ENCODE assay signal across 1 cellular context in the genomic region with DNA sequence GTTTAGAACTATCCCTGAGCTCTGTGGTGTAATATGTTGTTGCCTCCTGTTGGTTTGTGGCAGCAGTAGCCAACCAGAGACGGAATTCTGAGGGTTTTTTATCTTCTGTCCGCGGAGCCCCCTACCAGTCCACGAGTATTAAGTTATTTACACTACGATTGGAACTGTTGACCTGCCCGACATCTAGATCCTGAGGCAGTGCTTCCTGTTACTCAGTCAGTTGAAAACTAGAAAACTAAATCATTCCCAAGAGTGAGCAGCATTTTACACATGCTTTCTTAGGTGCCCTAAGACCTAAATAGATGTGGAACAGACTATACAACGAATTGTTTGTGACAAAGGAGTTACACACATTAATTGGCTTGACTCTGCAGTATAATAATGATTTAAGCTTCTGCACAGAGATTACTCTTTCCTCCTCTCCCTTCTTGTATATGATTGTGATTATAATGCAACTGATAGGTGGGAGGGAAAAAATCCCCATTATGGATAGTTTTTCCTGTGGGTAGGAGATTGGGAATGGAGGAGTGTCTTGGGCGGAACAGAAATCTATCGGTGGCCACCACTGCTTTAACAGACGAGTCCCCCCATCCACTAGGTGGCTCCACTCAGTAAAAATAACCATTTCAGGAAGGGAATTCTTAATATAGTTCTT.
TF ChIP-seq lines count a peak whose summit lies in the region.

No MANE protein-coding gene starts in this region.

TF ChIP-seq in HepG2, 621 proteins besides CTCF, POLR2A, EP300 and RAD21 (continued from another document and continues in another):
- TF ChIP-seq SALL2 (CRISPR knock-in tag; IDR thresholded peaks at IDR 0.05) (no peak; the same call in 1 of the 2 replicates), FOXA3 (CRISPR knock-in tag; IDR thresholded peaks at IDR 0.05) (peak; percentile 20; the same call in 1 of the 2 replicates), SALL1 (CRISPR knock-in tag; IDR thresholded peaks at IDR 0.05) (no peak; the same call in 1 of the 2 replicates), ZNF510 (CRISPR knock-in tag; IDR thresholded peaks at IDR 0.05; ENCODE audit: low read depth) (peak; percentile 29; the same call in 1 of the 2 replicates), PHF8 (CRISPR knock-in tag; IDR thresholded peaks at IDR 0.05) (no peak), NR3C1 (CRISPR knock-in tag; IDR thresholded peaks at IDR 0.05) (no peak), BRD4 (CRISPR knock-in tag; IDR thresholded peaks at IDR 0.05) (no peak), THYN1 (CRISPR knock-in tag; IDR thresholded peaks at IDR 0.05; ENCODE audit: borderline replicate concordance, low read depth) (no peak), ZMAT3 (CRISPR knock-in tag; conservative IDR thresholded peaks at IDR 0.05) (no peak), ZNF451 (CRISPR knock-in tag; IDR thresholded peaks at IDR 0.05) (no peak), MED1 (CRISPR knock-in tag; IDR thresholded peaks at IDR 0.05) (peak; percentile 72), ZIK1 (CRISPR knock-in tag; IDR thresholded peaks at IDR 0.05; ENCODE audit: borderline replicate concordance, low read depth) (no peak), ZNF124 (CRISPR knock-in tag; IDR thresholded peaks at IDR 0.05) (no peak), ZNF292 (CRISPR knock-in tag; IDR thresholded peaks at IDR 0.05; ENCODE audit: borderline replicate concordance, low read depth) (no peak), ZNF678 (CRISPR knock-in tag; IDR thresholded peaks at IDR 0.05) (no peak), NCOA1 (CRISPR knock-in tag; IDR thresholded peaks at IDR 0.05) (no peak), STAG1 (CRISPR knock-in tag; IDR thresholded peaks at IDR 0.05) (peak; percentile 50), CBX5 (CRISPR knock-in tag; IDR thresholded peaks at IDR 0.05; ENCODE audit: borderline replicate concordance) (no peak), MYC (CRISPR knock-in tag; IDR thresholded peaks at IDR 0.05; ENCODE audit: borderline replicate concordance) (no peak), ZKSCAN5 (CRISPR knock-in tag; IDR thresholded peaks at IDR 0.05) (no peak), AHR (CRISPR knock-in tag; IDR thresholded peaks at IDR 0.05) (no peak), ZBTB38 (CRISPR knock-in tag; IDR thresholded peaks at IDR 0.05) (no peak), MTA1 (CRISPR knock-in tag; IDR thresholded peaks at IDR 0.05; ENCODE audit: borderline replicate concordance) (no peak), FOXP1 (IDR thresholded peaks at IDR 0.05) (no peak), FOXP1 (CRISPR knock-in tag; IDR thresholded peaks at IDR 0.05) (peak; percentile 13; the same call in 1 of the 2 replicates), ZNF567 (CRISPR knock-in tag; IDR thresholded peaks at IDR 0.05; ENCODE audit: borderline replicate concordance) (no peak), TEAD3 (CRISPR knock-in tag; optimal IDR thresholded peaks at IDR 0.05; ENCODE audit: borderline replicate concordance) (peak; percentile 44), ZNF12 (CRISPR knock-in tag; IDR thresholded peaks at IDR 0.05) (0 out of 2 replicates have a peak, but pooled peaks have one; percentile 4), HNF4A (CRISPR knock-in tag; IDR thresholded peaks at IDR 0.05) (peak; percentile 3; the same call in 1 of the 2 replicates), ZFYVE20 (CRISPR knock-in tag; IDR thresholded peaks at IDR 0.05; ENCODE audit: borderline replicate concordance, low read depth) (peak; percentile 18; the same call in 1 of the 2 replicates), ZNF761 (CRISPR knock-in tag; conservative IDR thresholded peaks at IDR 0.05) (no peak; the same call in 1 of the 2 replicates), DMAP1 (CRISPR knock-in tag; IDR thresholded peaks at IDR 0.05) (no peak), ZFP37 (CRISPR knock-in tag; IDR thresholded peaks at IDR 0.05; ENCODE audit: borderline replicate concordance) (no peak), KAT7 (CRISPR knock-in tag; IDR thresholded peaks at IDR 0.05; ENCODE audit: borderline replicate concordance) (0 out of 2 replicates have a peak, but pooled peaks have one; percentile 17), ZNF563 (CRISPR knock-in tag; IDR thresholded peaks at IDR 0.05) (no peak), RARA (CRISPR knock-in tag; IDR thresholded peaks at IDR 0.05) (peak; percentile 33; the same call in 1 of the 2 replicates), KDM5A (IDR thresholded peaks at IDR 0.05; ENCODE audit: borderline replicate concordance, low read length) (no peak; the same call in 1 of the 2 replicates), SKI (IDR thresholded peaks at IDR 0.05; ENCODE audit: partially characterized antibody) (no peak)
- TF ChIP-seq, protein P1, sequence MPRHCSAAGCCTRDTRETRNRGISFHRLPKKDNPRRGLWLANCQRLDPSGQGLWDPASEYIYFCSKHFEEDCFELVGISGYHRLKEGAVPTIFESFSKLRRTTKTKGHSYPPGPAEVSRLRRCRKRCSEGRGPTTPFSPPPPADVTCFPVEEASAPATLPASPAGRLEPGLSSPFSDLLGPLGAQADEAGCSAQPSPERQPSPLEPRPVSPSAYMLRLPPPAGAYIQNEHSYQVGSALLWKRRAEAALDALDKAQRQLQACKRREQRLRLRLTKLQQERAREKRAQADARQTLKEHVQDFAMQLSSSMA (CRISPR knock-in tag; IDR thresholded peaks at IDR 0.05), result no peak
- TF ChIP-seq, protein P2, sequence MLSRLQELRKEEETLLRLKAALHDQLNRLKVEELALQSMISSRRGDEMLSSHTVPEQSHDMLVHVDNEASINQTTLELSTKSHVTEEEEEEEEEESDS (CRISPR knock-in tag; IDR thresholded peaks at IDR 0.05; ENCODE audit: borderline replicate concordance), result no peak
- TF ChIP-seq, protein P3, sequence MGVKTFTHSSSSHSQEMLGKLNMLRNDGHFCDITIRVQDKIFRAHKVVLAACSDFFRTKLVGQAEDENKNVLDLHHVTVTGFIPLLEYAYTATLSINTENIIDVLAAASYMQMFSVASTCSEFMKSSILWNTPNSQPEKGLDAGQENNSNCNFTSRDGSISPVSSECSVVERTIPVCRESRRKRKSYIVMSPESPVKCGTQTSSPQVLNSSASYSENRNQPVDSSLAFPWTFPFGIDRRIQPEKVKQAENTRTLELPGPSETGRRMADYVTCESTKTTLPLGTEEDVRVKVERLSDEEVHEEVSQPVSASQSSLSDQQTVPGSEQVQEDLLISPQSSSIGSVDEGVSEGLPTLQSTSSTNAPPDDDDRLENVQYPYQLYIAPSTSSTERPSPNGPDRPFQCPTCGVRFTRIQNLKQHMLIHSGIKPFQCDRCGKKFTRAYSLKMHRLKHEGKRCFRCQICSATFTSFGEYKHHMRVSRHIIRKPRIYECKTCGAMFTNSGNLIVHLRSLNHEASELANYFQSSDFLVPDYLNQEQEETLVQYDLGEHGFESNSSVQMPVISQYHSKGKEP (CRISPR knock-in tag; IDR thresholded peaks at IDR 0.05), result no peak
- TF ChIP-seq, protein P4, sequence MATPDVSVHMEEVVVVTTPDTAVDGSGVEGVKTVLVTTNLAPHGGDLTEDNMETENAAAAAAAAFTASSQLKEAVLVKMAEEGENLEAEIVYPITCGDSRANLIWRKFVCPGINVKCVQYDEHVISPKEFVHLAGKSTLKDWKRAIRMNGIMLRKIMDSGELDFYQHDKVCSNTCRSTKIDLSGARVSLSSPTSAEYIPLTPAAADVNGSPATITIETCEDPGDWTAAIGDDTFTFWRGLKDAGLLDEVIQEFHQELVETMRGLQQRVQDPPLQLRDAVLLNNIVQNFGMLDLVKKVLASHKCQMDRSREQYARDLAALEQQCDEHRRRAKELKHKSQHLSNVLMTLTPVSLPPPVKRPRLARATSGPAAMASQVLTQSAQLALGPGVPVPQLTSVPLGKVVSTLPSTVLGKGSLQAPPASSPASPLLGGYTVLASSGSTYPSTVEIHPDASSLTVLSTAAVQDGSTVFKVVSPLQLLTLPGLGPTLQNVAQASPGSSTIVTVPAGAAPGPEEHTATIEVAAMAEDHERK (CRISPR knock-in tag; IDR thresholded peaks at IDR 0.05; ENCODE audit: low read depth), result no peak
- TF ChIP-seq, protein P5, sequence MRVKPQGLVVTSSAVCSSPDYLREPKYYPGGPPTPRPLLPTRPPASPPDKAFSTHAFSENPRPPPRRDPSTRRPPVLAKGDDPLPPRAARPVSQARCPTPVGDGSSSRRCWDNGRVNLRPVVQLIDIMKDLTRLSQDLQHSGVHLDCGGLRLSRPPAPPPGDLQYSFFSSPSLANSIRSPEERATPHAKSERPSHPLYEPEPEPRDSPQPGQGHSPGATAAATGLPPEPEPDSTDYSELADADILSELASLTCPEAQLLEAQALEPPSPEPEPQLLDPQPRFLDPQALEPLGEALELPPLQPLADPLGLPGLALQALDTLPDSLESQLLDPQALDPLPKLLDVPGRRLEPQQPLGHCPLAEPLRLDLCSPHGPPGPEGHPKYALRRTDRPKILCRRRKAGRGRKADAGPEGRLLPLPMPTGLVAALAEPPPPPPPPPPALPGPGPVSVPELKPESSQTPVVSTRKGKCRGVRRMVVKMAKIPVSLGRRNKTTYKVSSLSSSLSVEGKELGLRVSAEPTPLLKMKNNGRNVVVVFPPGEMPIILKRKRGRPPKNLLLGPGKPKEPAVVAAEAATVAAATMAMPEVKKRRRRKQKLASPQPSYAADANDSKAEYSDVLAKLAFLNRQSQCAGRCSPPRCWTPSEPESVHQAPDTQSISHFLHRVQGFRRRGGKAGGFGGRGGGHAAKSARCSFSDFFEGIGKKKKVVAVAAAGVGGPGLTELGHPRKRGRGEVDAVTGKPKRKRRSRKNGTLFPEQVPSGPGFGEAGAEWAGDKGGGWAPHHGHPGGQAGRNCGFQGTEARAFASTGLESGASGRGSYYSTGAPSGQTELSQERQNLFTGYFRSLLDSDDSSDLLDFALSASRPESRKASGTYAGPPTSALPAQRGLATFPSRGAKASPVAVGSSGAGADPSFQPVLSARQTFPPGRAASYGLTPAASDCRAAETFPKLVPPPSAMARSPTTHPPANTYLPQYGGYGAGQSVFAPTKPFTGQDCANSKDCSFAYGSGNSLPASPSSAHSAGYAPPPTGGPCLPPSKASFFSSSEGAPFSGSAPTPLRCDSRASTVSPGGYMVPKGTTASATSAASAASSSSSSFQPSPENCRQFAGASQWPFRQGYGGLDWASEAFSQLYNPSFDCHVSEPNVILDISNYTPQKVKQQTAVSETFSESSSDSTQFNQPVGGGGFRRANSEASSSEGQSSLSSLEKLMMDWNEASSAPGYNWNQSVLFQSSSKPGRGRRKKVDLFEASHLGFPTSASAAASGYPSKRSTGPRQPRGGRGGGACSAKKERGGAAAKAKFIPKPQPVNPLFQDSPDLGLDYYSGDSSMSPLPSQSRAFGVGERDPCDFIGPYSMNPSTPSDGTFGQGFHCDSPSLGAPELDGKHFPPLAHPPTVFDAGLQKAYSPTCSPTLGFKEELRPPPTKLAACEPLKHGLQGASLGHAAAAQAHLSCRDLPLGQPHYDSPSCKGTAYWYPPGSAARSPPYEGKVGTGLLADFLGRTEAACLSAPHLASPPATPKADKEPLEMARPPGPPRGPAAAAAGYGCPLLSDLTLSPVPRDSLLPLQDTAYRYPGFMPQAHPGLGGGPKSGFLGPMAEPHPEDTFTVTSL (CRISPR knock-in tag; IDR thresholded peaks at IDR 0.05; ENCODE audit: borderline replicate concordance), result peak; percentile 47; the same call in 1 of the 2 replicates
- TF ChIP-seq, protein P6, sequence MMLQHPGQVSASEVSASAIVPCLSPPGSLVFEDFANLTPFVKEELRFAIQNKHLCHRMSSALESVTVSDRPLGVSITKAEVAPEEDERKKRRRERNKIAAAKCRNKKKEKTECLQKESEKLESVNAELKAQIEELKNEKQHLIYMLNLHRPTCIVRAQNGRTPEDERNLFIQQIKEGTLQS (CRISPR knock-in tag; IDR thresholded peaks at IDR 0.05), result no peak
- TF ChIP-seq, protein P7, sequence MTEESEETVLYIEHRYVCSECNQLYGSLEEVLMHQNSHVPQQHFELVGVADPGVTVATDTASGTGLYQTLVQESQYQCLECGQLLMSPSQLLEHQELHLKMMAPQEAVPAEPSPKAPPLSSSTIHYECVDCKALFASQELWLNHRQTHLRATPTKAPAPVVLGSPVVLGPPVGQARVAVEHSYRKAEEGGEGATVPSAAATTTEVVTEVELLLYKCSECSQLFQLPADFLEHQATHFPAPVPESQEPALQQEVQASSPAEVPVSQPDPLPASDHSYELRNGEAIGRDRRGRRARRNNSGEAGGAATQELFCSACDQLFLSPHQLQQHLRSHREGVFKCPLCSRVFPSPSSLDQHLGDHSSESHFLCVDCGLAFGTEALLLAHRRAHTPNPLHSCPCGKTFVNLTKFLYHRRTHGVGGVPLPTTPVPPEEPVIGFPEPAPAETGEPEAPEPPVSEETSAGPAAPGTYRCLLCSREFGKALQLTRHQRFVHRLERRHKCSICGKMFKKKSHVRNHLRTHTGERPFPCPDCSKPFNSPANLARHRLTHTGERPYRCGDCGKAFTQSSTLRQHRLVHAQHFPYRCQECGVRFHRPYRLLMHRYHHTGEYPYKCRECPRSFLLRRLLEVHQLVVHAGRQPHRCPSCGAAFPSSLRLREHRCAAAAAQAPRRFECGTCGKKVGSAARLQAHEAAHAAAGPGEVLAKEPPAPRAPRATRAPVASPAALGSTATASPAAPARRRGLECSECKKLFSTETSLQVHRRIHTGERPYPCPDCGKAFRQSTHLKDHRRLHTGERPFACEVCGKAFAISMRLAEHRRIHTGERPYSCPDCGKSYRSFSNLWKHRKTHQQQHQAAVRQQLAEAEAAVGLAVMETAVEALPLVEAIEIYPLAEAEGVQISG (CRISPR knock-in tag; IDR thresholded peaks at IDR 0.05), result peak; percentile 99
- TF ChIP-seq, protein P8, sequence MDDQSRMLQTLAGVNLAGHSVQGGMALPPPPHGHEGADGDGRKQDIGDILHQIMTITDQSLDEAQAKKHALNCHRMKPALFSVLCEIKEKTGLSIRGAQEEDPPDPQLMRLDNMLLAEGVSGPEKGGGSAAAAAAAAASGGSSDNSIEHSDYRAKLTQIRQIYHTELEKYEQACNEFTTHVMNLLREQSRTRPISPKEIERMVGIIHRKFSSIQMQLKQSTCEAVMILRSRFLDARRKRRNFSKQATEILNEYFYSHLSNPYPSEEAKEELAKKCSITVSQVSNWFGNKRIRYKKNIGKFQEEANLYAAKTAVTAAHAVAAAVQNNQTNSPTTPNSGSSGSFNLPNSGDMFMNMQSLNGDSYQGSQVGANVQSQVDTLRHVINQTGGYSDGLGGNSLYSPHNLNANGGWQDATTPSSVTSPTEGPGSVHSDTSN (CRISPR knock-in tag; IDR thresholded peaks at IDR 0.05; ENCODE audit: borderline replicate concordance), result 0 out of 2 replicates have a peak, but pooled peaks have one; percentile 68
- TF ChIP-seq, protein P9, sequence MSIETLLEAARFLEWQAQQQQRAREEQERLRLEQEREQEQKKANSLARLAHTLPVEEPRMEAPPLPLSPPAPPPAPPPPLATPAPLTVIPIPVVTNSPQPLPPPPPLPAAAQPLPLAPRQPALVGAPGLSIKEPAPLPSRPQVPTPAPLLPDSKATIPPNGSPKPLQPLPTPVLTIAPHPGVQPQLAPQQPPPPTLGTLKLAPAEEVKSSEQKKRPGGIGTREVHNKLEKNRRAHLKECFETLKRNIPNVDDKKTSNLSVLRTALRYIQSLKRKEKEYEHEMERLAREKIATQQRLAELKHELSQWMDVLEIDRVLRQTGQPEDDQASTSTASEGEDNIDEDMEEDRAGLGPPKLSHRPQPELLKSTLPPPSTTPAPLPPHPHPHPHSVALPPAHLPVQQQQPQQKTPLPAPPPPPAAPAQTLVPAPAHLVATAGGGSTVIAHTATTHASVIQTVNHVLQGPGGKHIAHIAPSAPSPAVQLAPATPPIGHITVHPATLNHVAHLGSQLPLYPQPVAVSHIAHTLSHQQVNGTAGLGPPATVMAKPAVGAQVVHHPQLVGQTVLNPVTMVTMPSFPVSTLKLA (IDR thresholded peaks at IDR 0.05), result no peak
